Comparison of ENCODE assay signal across 8 cellular contexts in the genomic region with DNA sequence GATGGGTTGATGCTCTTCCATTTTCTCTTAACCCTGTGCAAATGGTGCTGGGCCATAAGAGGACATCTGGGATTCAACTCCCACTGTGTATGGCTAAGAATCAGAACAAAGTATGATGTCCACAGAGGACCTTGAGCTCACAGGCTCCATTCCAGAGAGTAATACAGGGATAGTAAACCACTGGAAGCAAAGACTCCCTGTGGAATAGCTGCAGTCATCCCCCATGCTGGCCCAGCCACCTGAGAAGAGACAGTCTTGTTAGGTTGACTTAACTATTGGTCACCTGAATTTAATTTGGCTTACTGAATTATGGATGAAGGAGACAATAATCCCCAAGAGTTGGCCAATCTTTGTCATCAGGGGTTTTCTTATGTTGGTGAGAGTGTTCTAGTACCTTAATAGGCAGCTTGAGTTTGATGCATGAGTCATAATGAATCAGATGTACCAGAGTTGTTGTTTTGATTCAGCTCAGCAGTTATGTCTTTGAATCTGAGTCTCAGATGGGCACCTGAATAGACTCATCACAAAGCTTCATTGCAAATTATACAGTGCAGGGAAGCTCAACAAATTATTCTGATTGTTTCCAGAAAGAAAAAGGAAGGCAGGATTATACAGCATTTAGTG.
DNase-seq lines count a peak whose midpoint lies in the region; ATAC-seq, FAIRE-seq and TF ChIP-seq lines count a peak whose summit lies in the region.

No MANE protein-coding gene starts in this region.

- H3K4me1 ChIP-seq in A549 = peaks cover 10% of the 10 kb centered on the region; the same call in 1 of the 3 replicates
- peaks cover 4% of the 10 kb centered on the region for H3K4me1 ChIP-seq in upper lobe of right lung

- no peak overlapping the region for H3K27ac Mint-ChIP-seq in activated CD4-positive, alpha-beta T cell treated with anti-CD3 and anti-CD28 coated beads, Interleukin-2, amount 10 ng/mL, durations not matched to agents 24 days and 14 days

- no peaks in the 10 kb centered on the region for H3K27me3 ChIP-seq in upper lobe of right lung

- no peak for TF ChIP-seq EP300 in A549 (IDR thresholded peaks at IDR 0.05)

- CTCF ChIA-PET in A549 (lab: Yijun Ruan, JAX) = interaction anchor here (1.0 to 1.6 kb wide), 4 partner anchors 19 to 222 kb away, joined by 3 to 4 read pairs (median 3); no protein-coding TSS in a partner anchor

- no peaks in the 10 kb centered on the region for H3K36me3 Mint-ChIP-seq in activated CD4-positive, alpha-beta T cell treated with anti-CD3 and anti-CD28 coated beads, Interleukin-2, amount 10 ng/mL, durations not matched to agents 24 days and 14 days (ENCODE audit: low read depth)

- intact Hi-C loops in upper lobe of right lung (cut with DNase I) = no loop called here
- intact Hi-C loops in activated CD4-positive, alpha-beta T cell treated with anti-CD3 and anti-CD28 coated beads, Interleukin-2, amount 10 ng/mL, durations not matched to agents 24 days and 14 days (cut with micrococcal nuclease) = loop anchor here (1.0 kb wide), 1 partner anchor 44 kb away; no protein-coding TSS in a partner anchor

- H3K4me1 Mint-ChIP-seq in activated CD4-positive, alpha-beta T cell treated with anti-CD3 and anti-CD28 coated beads, Interleukin-2, amount 10 ng/mL, durations not matched to agents 24 days and 14 days = peaks cover 6% of the 10 kb centered on the region

- peaks cover 14% of the 10 kb centered on the region for H3K27me3 Mint-ChIP-seq in activated CD4-positive, alpha-beta T cell treated with anti-CD3 and anti-CD28 coated beads, Interleukin-2, amount 10 ng/mL, durations not matched to agents 24 days and 14 days

- no peak overlapping the region for H3K4me3 ChIP-seq in A549
- no peak overlapping the region for H3K4me3 ChIP-seq in upper lobe of right lung

- no peak overlapping the region for H3K4me3 Mint-ChIP-seq in activated CD4-positive, alpha-beta T cell treated with anti-CD3 and anti-CD28 coated beads, Interleukin-2, amount 10 ng/mL, durations not matched to agents 24 days and 14 days

- peak overlapping the region; percentile 27; the same call in 1 of the 3 replicates for H3K4me2 ChIP-seq in A549

- peak overlapping the region; percentile 6 to 66; a peak in 3 of 6 replicates for H3K27ac ChIP-seq in A549
- peak overlapping the region; percentile 30 for H3K27ac ChIP-seq in upper lobe of right lung

- peaks cover 20% of the 10 kb centered on the region for H3K9me3 ChIP-seq in A549
- H3K9me3 ChIP-seq in upper lobe of right lung = no peaks in the 10 kb centered on the region

- no peak for TF ChIP-seq RAD21 in A549 (conservative IDR thresholded peaks at IDR 0.05 in 1 of 2, IDR thresholded peaks at IDR 0.05 in 1 of 2)

- FAIRE-seq in A549 (lab: Jason Lieb, UNC) = no peak

- POLR2A ChIA-PET in A549 (lab: Yijun Ruan, JAX) = interaction anchor here (1.3 kb wide), 1 partner anchor 44 kb away, joined by 4 read pairs; no protein-coding TSS in a partner anchor

- H3K36me3 ChIP-seq in upper lobe of right lung = no peaks in the 10 kb centered on the region

- no peak for TF ChIP-seq POLR2A in A549 (IDR thresholded peaks at IDR 0.05; ENCODE audit: low read length)

- DNase-seq in A549 (ENCODE audit: low read depth in 1 of 2, low spot score in 1 of 2) (no peak), upper lobe of right lung (no peak), NCI-H1092 treated with DMSO at 0.1 percent for 48 hours (lab: John Stamatoyannopoulos, UW) (no peak), NCI-H187 treated with DMSO at 0.1 percent for 48 hours (lab: John Stamatoyannopoulos, UW) (no peak)
- no peak for DNase-seq in activated CD4-positive, alpha-beta T cell treated with anti-CD3 and anti-CD28 coated beads, Interleukin-2, amount 10 ng/mL, durations not matched to agents 24 days and 14 days

- peaks cover 27% of the 10 kb centered on the region for H3K9me3 Mint-ChIP-seq in activated CD4-positive, alpha-beta T cell treated with anti-CD3 and anti-CD28 coated beads, Interleukin-2, amount 10 ng/mL, durations not matched to agents 24 days and 14 days

- no peak for TF ChIP-seq CTCF in A549 (IDR thresholded peaks at IDR 0.05)
- no peak for TF ChIP-seq CTCF in upper lobe of right lung (IDR thresholded peaks at IDR 0.05)

- ATAC-seq in A549 = peak; percentile 40 to 50; a peak in 3 of 6 replicates
- ATAC-seq in GM21360 (IDR thresholded peaks at IDR 0.05; ENCODE audit: unreplicated experiment) = peak; percentile 41
- ATAC-seq in HG03558 (IDR thresholded peaks at IDR 0.05; ENCODE audit: extremely low read depth, unreplicated experiment) = peak; percentile 33
- peak; percentile 72 for ATAC-seq in esophagus mucosa
- ATAC-seq in upper lobe of right lung = no peak

TF ChIP-seq in A549, 52 proteins besides CTCF, POLR2A, EP300 and RAD21:
- TF ChIP-seq NR3C1 (IDR thresholded peaks at IDR 0.05) = no peak
- no peak for TF ChIP-seq EHF (CRISPR knock-in tag; IDR thresholded peaks at IDR 0.05)
- TF ChIP-seq JUNB (IDR thresholded peaks at IDR 0.05) = peak; percentile 39
- no peak for TF ChIP-seq CBX2 (IDR thresholded peaks at IDR 0.05; ENCODE audit: borderline replicate concordance, low read depth)
- TF ChIP-seq HEYL (CRISPR knock-in tag; IDR thresholded peaks at IDR 0.05) = no peak
- TF ChIP-seq CBX8 (IDR thresholded peaks at IDR 0.05) = no peak
- TF ChIP-seq HOXA7 (CRISPR knock-in tag; IDR thresholded peaks at IDR 0.05) = no peak
- TF ChIP-seq FOSB (CRISPR knock-in tag; IDR thresholded peaks at IDR 0.05) = no peak
- no peak for TF ChIP-seq ZSCAN20 (CRISPR knock-in tag; IDR thresholded peaks at IDR 0.05)
- TF ChIP-seq POLR2AphosphoS2 (conservative IDR thresholded peaks at IDR 0.05; ENCODE audit: low read length) = no peak
- no peak for TF ChIP-seq KDM5A (IDR thresholded peaks at IDR 0.05)
- TF ChIP-seq FOSL2 (IDR thresholded peaks at IDR 0.05) = peak; percentile 61
- peak; percentile 62 for TF ChIP-seq FOSL2 (CRISPR knock-in tag; IDR thresholded peaks at IDR 0.05)
- no peak for TF ChIP-seq BHLHE40 (IDR thresholded peaks at IDR 0.05; ENCODE audit: low read depth, low read length)
- no peak for TF ChIP-seq ZNF302 (CRISPR knock-in tag; IDR thresholded peaks at IDR 0.05)
- no peak for TF ChIP-seq ZC3H11A (IDR thresholded peaks at IDR 0.05)
- TF ChIP-seq MAFK (IDR thresholded peaks at IDR 0.05; ENCODE audit: partially characterized antibody) = no peak
